ENCODE assay signal across 7 cellular contexts in the genomic region with DNA sequence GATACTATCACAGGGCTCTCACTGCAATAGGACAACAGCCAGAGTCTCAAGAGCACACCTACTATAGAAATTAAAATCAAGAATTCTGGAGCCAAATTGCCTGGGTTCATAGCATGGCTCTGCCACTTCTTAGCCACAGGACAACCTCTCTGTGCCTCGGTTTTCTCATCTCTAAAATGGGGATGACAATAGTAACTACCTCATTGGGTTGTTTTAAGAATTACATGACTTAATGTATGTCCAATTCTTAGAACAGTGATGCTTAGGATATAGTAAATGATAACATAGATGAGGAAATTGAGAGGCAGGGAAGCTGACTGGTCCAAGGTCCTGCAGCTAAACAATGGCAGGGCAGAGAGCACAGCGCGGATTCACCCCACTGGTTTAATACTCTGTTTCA. TPM values are rescaled to one million over a fixed set of nuclear protein-coding genes. Genes with fewer than 3 reads are reported as not detected.
"Had no signal": no experiment of that assay in that cellular context is flagged by ENCODE, and none has a peak within 500 bp of the region (broad histone marks: within the 10 kb centered on the region; RNA-seq: fewer than 3 reads in every experiment).

No MANE protein-coding gene starts in this region.

- DNase-seq: H9, HCEC 1CT, KBM-7 had no signal

- ATAC-seq: GM23338 had no signal

- H3K4me3 Mint-ChIP-seq: GM23338, H9 had no signal

- H3K4me1 Mint-ChIP-seq: GM23338 had no signal

- H3K9me3 Mint-ChIP-seq: GM23338, H9 had no signal

- H3K27ac Mint-ChIP-seq: GM23338 had no signal

- H2AFZ ChIP-seq: GM23338 had no signal

- H3K4me3 ChIP-seq: GM23338 had no signal

- H3K4me2 ChIP-seq: GM23338 had no signal

RNA-seq across cellular contexts. Expression of a gene that starts 11.0 kb away (rescaled TPM):
- total RNA-seq: GM23338, H1, H9, HT-29, IMR-90 had no signal
- polyA plus RNA-seq: GM23338, H1, IMR-90 had no signal
